5 cellular contexts compared by ENCODE assay signal in the genomic region with DNA sequence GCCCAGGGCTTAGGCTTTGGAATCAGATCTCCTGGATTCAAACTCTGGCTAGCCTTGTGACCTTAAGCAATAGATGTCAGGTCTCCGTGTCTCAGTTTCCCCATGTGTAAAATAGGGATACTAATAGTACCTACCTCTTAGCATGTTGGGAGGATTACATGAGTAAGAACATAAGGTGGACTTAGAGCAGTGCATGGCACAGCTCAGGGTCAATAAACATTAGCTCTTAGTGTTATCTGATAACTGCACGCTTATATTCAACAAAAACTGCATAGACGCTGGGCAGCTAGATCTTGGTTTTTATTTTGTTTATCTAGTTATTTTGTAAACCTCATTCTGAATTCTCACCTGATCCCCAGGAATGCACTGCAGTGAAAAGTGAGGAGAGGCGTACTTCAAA. TPM values are rescaled to one million over a fixed set of nuclear protein-coding genes. Genes with fewer than 3 reads are reported as not detected.
"Had no signal": no experiment of that assay in that cellular context is flagged by ENCODE, and none has a peak within 500 bp of the region (broad histone marks: within the 10 kb centered on the region; RNA-seq: fewer than 3 reads in every experiment).

No MANE protein-coding gene starts in this region.

- H3K4me3 Mint-ChIP-seq: GM23338, H9, IgD-negative memory B cell had no signal

- H3K4me1 Mint-ChIP-seq: GM23338, H9 had no signal

- H3K9me3 Mint-ChIP-seq: H9, IgD-negative memory B cell had no signal

- H3K27ac Mint-ChIP-seq: GM23338, H9 had no signal

- DNase-seq: H9, HCEC 1CT, KBM-7 had no signal

- ATAC-seq: GM23338 had no signal

RNA-seq across cellular contexts. Expression of a gene that starts 17.2 kb away (rescaled TPM):
- total RNA-seq: GM23338 had no signal
